ENCODE assay signal across 9 cellular contexts in the genomic region with DNA sequence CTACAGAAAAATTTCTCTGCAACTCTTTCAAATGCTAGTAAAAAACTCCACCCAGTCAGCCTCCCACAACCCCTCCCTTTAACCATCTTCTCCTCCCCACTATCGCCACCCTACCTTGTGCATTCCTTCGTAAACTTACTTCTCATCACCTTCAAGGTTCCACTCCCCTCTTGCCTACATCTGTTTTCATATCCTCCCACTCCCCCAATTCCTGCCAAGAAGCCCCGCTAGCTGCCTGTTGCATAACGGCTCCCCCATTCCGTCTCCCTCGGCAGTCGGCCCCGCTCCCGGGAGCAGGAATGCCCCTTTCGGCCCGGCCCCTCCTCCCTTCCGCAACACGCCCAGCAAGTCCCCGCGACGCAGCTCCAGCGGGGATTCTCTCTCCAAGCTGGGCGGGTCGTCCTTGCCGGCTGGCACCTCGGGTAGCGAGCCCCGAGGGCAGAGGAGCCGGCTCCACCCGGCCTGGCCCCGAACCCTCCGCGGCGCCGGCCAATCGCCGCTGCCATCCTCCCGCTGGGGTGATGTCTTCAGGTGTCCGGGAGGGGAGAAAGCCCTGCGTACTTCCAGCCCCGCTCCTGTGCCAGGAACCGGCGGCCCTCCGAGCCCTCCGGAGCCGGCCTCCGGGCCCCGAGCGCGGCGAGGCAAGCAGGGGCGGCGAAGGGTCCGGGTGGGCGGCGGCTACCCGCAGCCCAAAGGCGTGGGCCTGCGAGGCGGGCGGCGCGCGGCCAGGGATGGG. TPM values are rescaled to one million over a fixed set of nuclear protein-coding genes. Genes with fewer than 3 reads are reported as not detected.
A peak's percentile ranks its signal among the peaks of the same experiment; 100 is the strongest.
DNase-seq lines count a peak whose midpoint lies in the region; ATAC-seq, FAIRE-seq and TF ChIP-seq lines count a peak whose summit lies in the region.
"Had no signal": no experiment of that assay in that cellular context is flagged by ENCODE, and none has a peak within 500 bp of the region (broad histone marks: within the 10 kb centered on the region; RNA-seq: fewer than 3 reads in every experiment).

No MANE protein-coding gene starts in this region.

- no peaks in the 10 kb centered on the region for H3K27me3 ChIP-seq in bronchial epithelial cell (ENCODE audit: control insufficient read depth, insufficient read depth, low read length)

- DNase-seq in DMS 273 (lab: John Stamatoyannopoulos, UW; ENCODE audit: unreplicated experiment) (peak; percentile 86), DMS 273 treated with DMSO at 0.1 percent for 48 hours (lab: John Stamatoyannopoulos, UW) (no peak), NCI-H1092 treated with DMSO at 0.1 percent for 48 hours (lab: John Stamatoyannopoulos, UW) (peak; percentile 57), bronchial epithelial cell (ENCODE audit: low read depth) (peak; percentile 52), inferior parietal cortex (ENCODE audit: extremely low spot score) (peak; percentile 34)
- peak; percentile 31 to 57 for DNase-seq in stimulated activated CD4-positive, alpha-beta T cell treated with anti-CD3 and anti-CD28 coated beads, Interleukin-12 subunit alpha, Interleukin-12 subunit beta, amount 100 ng/mL, for 24 hours (ENCODE audit: low read depth in 2 of 2)

- ATAC-seq in HG02610 (IDR thresholded peaks at IDR 0.05; ENCODE audit: unreplicated experiment): peak; percentile 32

- no peaks in the 10 kb centered on the region for H3K36me3 ChIP-seq in bronchial epithelial cell (ENCODE audit: control insufficient read depth, insufficient read depth, low read length)

- H3K4me3 ChIP-seq in WI38 (ENCODE audit: low read depth, low read length): peak overlapping the region; percentile 79
- H3K4me3 ChIP-seq in bronchial epithelial cell (ENCODE audit: low read depth, low read length): peak overlapping the region; percentile 66

- no peak for TF ChIP-seq CTCF in WI38 (IDR thresholded peaks at IDR 0.05; ENCODE audit: low read depth, low read length)
- TF ChIP-seq CTCF in bronchial epithelial cell (IDR thresholded peaks at IDR 0.05; ENCODE audit: insufficient read depth, low read length, severe bottlenecking): no peak

- no peak for FAIRE-seq in bronchial epithelial cell (lab: Jason Lieb, UNC)
- FAIRE-seq: A204.1 had no signal

RNA-seq across cellular contexts. Expression of gene PHLPP2, which starts 1.5 kb away (rescaled TPM):
- 2.6 and 4.0 TPM in 2 replicates for total RNA-seq in bronchial epithelial cell
